In genomic region chr13:84885868-84886267, GRCh38 we compare ENCODE assay signal across 10 cellular contexts.
"Had no signal": no experiment of that assay in that cellular context is flagged by ENCODE, and none has a peak within 500 bp of the region (broad histone marks: within the 10 kb centered on the region; RNA-seq: fewer than 3 reads in every experiment).

No MANE protein-coding gene starts in this region.

- H3K9ac ChIP-seq: GM23248 had no signal

- ATAC-seq: GM23338, HCT116 had no signal

- H2AFZ ChIP-seq: GM23248, GM23338 had no signal

- DNase-seq: GM23248, GOT3, H7, H9, HCEC 1CT, HFFc6 had no signal

- FAIRE-seq: H1 had no signal

- H3K36me3 ChIP-seq: HAP-1 had no signal

- H3K9me3 ChIP-seq: HAP-1 had no signal

- H3K4me1 ChIP-seq: HAP-1 had no signal

- H3K4me2 ChIP-seq: GM23338 had no signal

- H3K4me3 ChIP-seq: GM23248, GM23338, HAP-1 had no signal

- H3K27ac ChIP-seq: GM23248 had no signal
